Comparison of ENCODE assay signal across 18 cellular contexts in genomic region chr20:48425776-48426175, GRCh38.
DNase-seq lines count a peak whose midpoint lies in the region; ATAC-seq and TF ChIP-seq lines count a peak whose summit lies in the region.
"Had no signal": no experiment of that assay in that cellular context is flagged by ENCODE, and none has a peak within 500 bp of the region (broad histone marks: within the 10 kb centered on the region; RNA-seq: fewer than 3 reads in every experiment).

No MANE protein-coding gene starts in this region.

- no peaks in the 10 kb centered on the region for H3K36me3 Mint-ChIP-seq in brain
- H3K36me3 Mint-ChIP-seq: CD4-positive, alpha-beta memory T cell had no signal

- peaks cover 23% of the 10 kb centered on the region for H3K27me3 Mint-ChIP-seq in brain

- TF ChIP-seq CTCF in brain (conservative IDR thresholded peaks at IDR 0.05): no peak

- peak; percentile 59 for DNase-seq in NCI-H82 (lab: John Stamatoyannopoulos, UW)
- no peak for DNase-seq in NCI-H82 treated with DMSO at 0.1 percent for 48 hours (lab: John Stamatoyannopoulos, UW; ENCODE audit: unreplicated experiment)
- peak; percentile 60 to 89 for DNase-seq in NCI-H524 (lab: John Stamatoyannopoulos, UW)
- no peak for DNase-seq in stimulated activated CD4-positive, alpha-beta T cell treated with anti-CD3 and anti-CD28 coated beads, Interleukin-2, amount 100 ng/mL, for 24 hours
- no peak for DNase-seq in stimulated activated CD8-positive, alpha-beta memory T cell treated with anti-CD3 and anti-CD28 coated beads, Interleukin-4, amount 100 ng/mL, for 48 hours
- DNase-seq: BE2C; CD4-positive, alpha-beta memory T cell; GOT3; NCI-H1105 treated with DMSO at 0.1 percent for 48 hours; NCI-H187; NCI-H2107; PC-3; RPMI8226 had no signal

- peaks cover 0 to 3% (median 2%) of the 10 kb centered on the region in 5 experiments for H3K9me3 Mint-ChIP-seq in brain
- H3K9me3 Mint-ChIP-seq: T-helper 1 cell treated with Interleukin-12 subunit alpha and Interleukin-12 subunit beta and Interleukin-4 antibody, amounts not matched to agents 30 μg/mL and 1 μg/mL, for 36 hours had no signal

- no peak overlapping the region for H3K4me3 Mint-ChIP-seq in brain
- H3K4me3 Mint-ChIP-seq: T-helper 1 cell treated with Interleukin-12 subunit alpha and Interleukin-12 subunit beta and Interleukin-4 antibody, amounts not matched to agents 30 μg/mL and 1 μg/mL, for 36 hours had no signal

- ATAC-seq in GM21515 (IDR thresholded peaks at IDR 0.05; ENCODE audit: unreplicated experiment) (no peak), HG03175 (IDR thresholded peaks at IDR 0.05; ENCODE audit: unreplicated experiment) (no peak)
- ATAC-seq: K562, PC-3 had no signal

- peaks cover 29% of the 10 kb centered on the region for H3K4me1 Mint-ChIP-seq in brain

- peak overlapping the region in 3 of 5 experiments; percentile 1 to 12 (median 1) for H3K27ac Mint-ChIP-seq in brain
- H3K27ac Mint-ChIP-seq: CD4-positive, alpha-beta memory T cell; T-helper 1 cell treated with Interleukin-12 subunit alpha and Interleukin-12 subunit beta and Interleukin-4 antibody, amounts not matched to agents 30 μg/mL and 1 μg/mL, for 36 hours had no signal

Comparison
In these comparisons a context has a peak if more than half of its experiments do, and no peak if none do; other contexts are left out.
1. DNase-seq: peak in NCI-H82 (single experiment) and NCI-H524 (2 of 2); none in NCI-H82 treated with DMSO at 0.1 percent for 48 hours (single experiment), stimulated activated CD4-positive, alpha-beta T cell treated with anti-CD3 and anti-CD28 coated beads, Interleukin-2, amount 100 ng/mL, for 24 hours (0 of 2) and stimulated activated CD8-positive, alpha-beta memory T cell treated with anti-CD3 and anti-CD28 coated beads, Interleukin-4, amount 100 ng/mL, for 48 hours (single experiment).